8 cellular contexts compared by ENCODE assay signal in genomic region chr17:64974750-64975317, GRCh38. TPM values are rescaled to one million over a fixed set of nuclear protein-coding genes. Genes with fewer than 3 reads are reported as not detected.
DNase-seq lines count a peak whose midpoint lies in the region; ATAC-seq and TF ChIP-seq lines count a peak whose summit lies in the region.

No MANE protein-coding gene starts in this region.

- POLR2A ChIA-PET in PC-3 (lab: Charles Lee; ENCODE audit: unreplicated experiment), result interaction anchor here (0.5 to 1.1 kb wide), 3 partner anchors 126 to 189 kb away, joined by 3 to 4 read pairs (median 3); no protein-coding TSS in a partner anchor

- H3K27ac ChIP-seq in PC-3 (ENCODE audit: low read length) (peak overlapping the region; percentile 70), osteoblast (ENCODE audit: low read depth, low read length) (peak overlapping the region; percentile 78)

- H3K27me3 ChIP-seq in PC-3 (ENCODE audit: low read length), result no peaks in the 10 kb centered on the region
- H3K27me3 ChIP-seq in endocrine pancreas (ENCODE audit: control insufficient read depth, insufficient read depth, low read length), result no peaks in the 10 kb centered on the region
- H3K27me3 ChIP-seq in osteoblast (ENCODE audit: insufficient read depth, low read length), result no peaks in the 10 kb centered on the region

- no peaks in the 10 kb centered on the region for H3K9me2 ChIP-seq in PC-3 (replicated peaks; ENCODE audit: low read length)

- H3K4me1 Mint-ChIP-seq in activated naive CD4-positive, alpha-beta T cell treated with anti-CD3 and anti-CD28 coated beads, Interleukin-2, amount 10 ng/mL, durations not matched to agents 7 days and 5 days, result peaks cover 53% of the 10 kb centered on the region

- peaks cover 4% of the 10 kb centered on the region for H3K27me3 Mint-ChIP-seq in activated naive CD4-positive, alpha-beta T cell treated with anti-CD3 and anti-CD28 coated beads, Interleukin-2, amount 10 ng/mL, durations not matched to agents 7 days and 5 days

- H3K36me3 ChIP-seq in PC-3 (ENCODE audit: low read depth, low read length), result no peaks in the 10 kb centered on the region
- no peaks in the 10 kb centered on the region for H3K36me3 ChIP-seq in endocrine pancreas (ENCODE audit: control insufficient read depth, insufficient read depth, low read length)
- H3K36me3 ChIP-seq in osteoblast (ENCODE audit: insufficient read depth, low read length), result peaks cover 8% of the 10 kb centered on the region

- H3K79me2 ChIP-seq in PC-3 (ENCODE audit: low read length) (no peaks in the 10 kb centered on the region), osteoblast (ENCODE audit: insufficient read depth, low read length) (no peaks in the 10 kb centered on the region)

- peaks cover 10% of the 10 kb centered on the region for H3K36me3 Mint-ChIP-seq in activated naive CD4-positive, alpha-beta T cell treated with anti-CD3 and anti-CD28 coated beads, Interleukin-2, amount 10 ng/mL, durations not matched to agents 7 days and 5 days

- TSS peak; percentile 78 for BruUV-seq in PC-3 (replicated peaks; lab: Mats Ljungman, UMichigan)

- H3F3A ChIP-seq in PC-3 (ENCODE audit: low read length, unreplicated experiment), result no peaks in the 10 kb centered on the region

- H3K9ac ChIP-seq in PC-3 (ENCODE audit: low read length), result peak overlapping the region; percentile 52
- H3K9ac ChIP-seq in endocrine pancreas (ENCODE audit: control insufficient read depth, insufficient read depth, low read length), result peak overlapping the region; percentile 42

- no peak for DNase-seq in activated naive CD4-positive, alpha-beta T cell treated with anti-CD3 and anti-CD28 coated beads, Interleukin-2, amount 10 ng/mL, durations not matched to agents 7 days and 5 days
- DNase-seq in activated naive CD4-positive, alpha-beta T cell treated with Interleukin-2 at 50 U/mL for 16 hours, result no peak
- DNase-seq in PC-3 (no peak), osteoblast (ENCODE audit: insufficient read length, low spot score, missing footprints) (no peak), HuH-7.5 (ENCODE audit: low spot score) (no peak), NCI-H774 (lab: John Stamatoyannopoulos, UW) (no peak), head of caudate nucleus (no peak)

- H3K4me2 ChIP-seq in PC-3 (ENCODE audit: low read length) (peak overlapping the region; percentile 97), osteoblast (ENCODE audit: insufficient read depth, low read length) (peak overlapping the region; percentile 85)

- H3K9me3 ChIP-seq in PC-3 (ENCODE audit: low read length), result no peaks in the 10 kb centered on the region
- H3K9me3 ChIP-seq in endocrine pancreas (ENCODE audit: control insufficient read depth, low read length), result no peaks in the 10 kb centered on the region
- H3K9me3 ChIP-seq in osteoblast (ENCODE audit: low read depth, low read length), result no peaks in the 10 kb centered on the region

- H3K27ac Mint-ChIP-seq in activated naive CD4-positive, alpha-beta T cell treated with anti-CD3 and anti-CD28 coated beads, Interleukin-2, amount 10 ng/mL, durations not matched to agents 7 days and 5 days, result peak overlapping the region; percentile 97

- no peaks in the 10 kb centered on the region for H4K20me1 ChIP-seq in PC-3 (ENCODE audit: low read length)
- H4K20me1 ChIP-seq in osteoblast (ENCODE audit: insufficient read depth, low read length), result no peaks in the 10 kb centered on the region

- H3K4me3 ChIP-seq in PC-3 (ENCODE audit: low read length) (peak overlapping the region; percentile 92), endocrine pancreas (ENCODE audit: control insufficient read depth, insufficient read depth, low read length) (peak overlapping the region; percentile 22), osteoblast (ENCODE audit: insufficient read depth, low read length) (peak overlapping the region; percentile 87)

- H3K4me3 Mint-ChIP-seq in activated naive CD4-positive, alpha-beta T cell treated with anti-CD3 and anti-CD28 coated beads, Interleukin-2, amount 10 ng/mL, durations not matched to agents 7 days and 5 days, result peak overlapping the region; percentile 84

- TF ChIP-seq CTCF in PC-3 (conservative IDR thresholded peaks at IDR 0.05; ENCODE audit: low read depth, low read length) (no peak), osteoblast (IDR thresholded peaks at IDR 0.05; ENCODE audit: extremely low read depth, low read depth, low read length) (no peak)

- intact Hi-C loops in PC-3 (cut with micrococcal nuclease) (loop anchor here (2.0 kb wide), 2 partner anchors 82 to 126 kb away; partner anchors contain the start of gene GNA13), head of caudate nucleus (cut with DNase I) (loop anchor here (1.0 to 10.0 kb wide), 2 partner anchors 81 to 130 kb away; partner anchors contain the start of gene GNA13)

- no peaks in the 10 kb centered on the region for H3K9me3 Mint-ChIP-seq in activated naive CD4-positive, alpha-beta T cell treated with anti-CD3 and anti-CD28 coated beads, Interleukin-2, amount 10 ng/mL, durations not matched to agents 7 days and 5 days

- ATAC-seq in PC-3, result no peak

- H3K4me1 ChIP-seq in PC-3 (ENCODE audit: insufficient read depth, low read length) (peaks cover 23% of the 10 kb centered on the region), endocrine pancreas (ENCODE audit: control insufficient read depth, insufficient read depth, low read length) (no peaks in the 10 kb centered on the region), osteoblast (ENCODE audit: insufficient read depth, low read length) (peaks cover 7% of the 10 kb centered on the region)

- CTCF ChIA-PET in activated naive CD4-positive, alpha-beta T cell treated with anti-CD3 and anti-CD28 coated beads, Interleukin-2, amount 10 ng/mL, durations not matched to agents 7 days and 5 days (lab: Charles Lee), result interaction anchor here (0.7 to 3.2 kb wide), 4 partner anchors 10 to 223 kb away, joined by 3 to 19 read pairs (median 4); no protein-coding TSS in a partner anchor
- CTCF ChIA-PET in PC-3 (lab: Charles Lee), result interaction anchor here (0.8 to 1.3 kb wide), 2 partner anchors 125 to 198 kb away, joined by 6 to 7 read pairs; no protein-coding TSS in a partner anchor

- H2AFZ ChIP-seq in PC-3 (ENCODE audit: low read length), result peak overlapping the region; percentile 92
- H2AFZ ChIP-seq in osteoblast (ENCODE audit: low read length), result peak overlapping the region; percentile 84

RNA-seq across cellular contexts. Expression of gene LRRC37A3, which starts 55.6 kb away (rescaled TPM):
- total RNA-seq in PC-3 (2014; rRNA removed), result 6.4 and 7.1 TPM in 2 replicates
- 14.1 and 15.2 TPM in 2 replicates for total RNA-seq in osteoblast

Comparison
In these comparisons a context has a peak if more than half of its experiments do, and no peak if none do; other contexts are left out.
1. H3K4me3 ChIP-seq: peak in every context shown above with its lines; median percentile 92 in PC-3; 87 in osteoblast; 22 in endocrine pancreas.